In the genomic region with DNA sequence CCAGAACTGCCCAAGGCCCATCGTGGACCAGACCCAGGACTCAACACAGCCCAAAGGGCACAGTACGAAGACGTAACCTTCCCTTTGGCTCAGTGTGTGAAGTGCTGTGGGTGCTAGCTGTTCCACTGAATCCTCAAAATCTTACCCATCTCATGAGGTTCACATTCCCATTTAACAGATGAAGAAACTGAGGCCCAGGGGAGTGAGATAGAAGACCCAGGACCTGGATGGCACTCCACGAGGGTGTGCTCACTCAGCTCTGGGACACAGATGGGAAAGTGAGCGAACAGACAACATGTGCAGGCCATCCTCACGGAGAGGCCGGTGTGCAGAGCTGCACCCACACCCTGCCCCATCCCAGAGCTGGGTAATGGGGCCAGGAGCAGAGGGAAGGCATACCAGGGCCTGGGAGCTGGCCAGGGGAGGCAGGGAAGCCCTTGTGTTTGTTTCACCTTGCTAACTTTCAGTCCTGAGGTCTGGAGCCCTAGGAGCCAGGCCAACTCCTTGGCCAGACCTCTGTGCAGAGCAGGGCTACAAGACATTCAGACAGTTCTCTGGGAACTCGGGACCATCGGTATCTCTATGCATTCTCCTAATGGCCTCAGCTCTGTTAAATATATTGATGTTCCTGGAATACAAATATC, we compare ENCODE assay signal across 27 cellular contexts.
"Had no signal": no experiment of that assay in that cellular context is flagged by ENCODE, and none has a peak within 500 bp of the region (broad histone marks: within the 10 kb centered on the region; RNA-seq: fewer than 3 reads in every experiment).

No MANE protein-coding gene starts in this region.

- H3K27ac ChIP-seq: coronary artery, esophagus squamous epithelium, heart right ventricle, left ventricle myocardium inferior, lower lobe of right lung, prostate gland, tibial artery had no signal

- H3K4me1 Mint-ChIP-seq: central memory CD8-positive, alpha-beta T cell had no signal

- H3K9me3 ChIP-seq: esophagus squamous epithelium, heart right ventricle, left ventricle myocardium inferior, lower lobe of right lung, mucosa of descending colon, prostate gland, tibial artery had no signal

- H3K27me3 Mint-ChIP-seq: central memory CD8-positive, alpha-beta T cell; stimulated activated naive CD8-positive, alpha-beta T cell treated with anti-CD3 and anti-CD28 coated beads, Interleukin-15, amount 100 ng/mL, for 72 hours; type B pancreatic cell had no signal

- ATAC-seq: heart right ventricle; left colon; lower lobe of right lung; mucosa of descending colon; natural killer cell treated with Interleukin-12 subunit alpha and Interleukin-12 subunit beta and Interleukin-15 and Interleukin-18, amount 100 ng/mL, for 72 hours; right cardiac atrium; stimulated activated naive B cell treated with anti-CD40 and anti-IgM and Interleukin-4, amounts not matched to agents 10 μg/mL and 1 μg/mL and 100 μg/mL, for 72 hours; stimulated activated naive CD8-positive, alpha-beta T cell treated with anti-CD3 and anti-CD28 coated beads, Interleukin-15, amount 100 ng/mL, for 72 hours had no signal

- H3K27me3 ChIP-seq: esophagus squamous epithelium, heart right ventricle, tibial artery had no signal

- H3K27ac Mint-ChIP-seq: mesothelial cell of epicardium; naive B cell; natural killer cell treated with Interleukin-12 subunit alpha and Interleukin-12 subunit beta and Interleukin-15 and Interleukin-18, amount 100 ng/mL, for 72 hours; stimulated activated naive B cell treated with anti-CD40 and anti-IgM and Interleukin-4, amounts not matched to agents 10 μg/mL and 1 μg/mL and 100 μg/mL, for 72 hours; type B pancreatic cell had no signal

- H3K4me3 ChIP-seq: coronary artery, esophagus squamous epithelium, heart right ventricle, left ventricle myocardium inferior, lower lobe of right lung, mucosa of descending colon, prostate gland, tibial artery had no signal

- H3K36me3 Mint-ChIP-seq: mesothelial cell of epicardium; natural killer cell treated with Interleukin-12 subunit alpha and Interleukin-12 subunit beta and Interleukin-15 and Interleukin-18, amount 100 ng/mL, for 72 hours; stimulated activated naive B cell treated with anti-CD40 and anti-IgM and Interleukin-4, amounts not matched to agents 10 μg/mL and 1 μg/mL and 100 μg/mL, for 72 hours; type B pancreatic cell had no signal

- DNase-seq: dermis blood vessel endothelial cell; effector memory CD4-positive, alpha-beta T cell; esophagus squamous epithelium; foreskin melanocyte; glutamatergic neuron; heart right ventricle; hippocampal formation; kidney glomerular epithelial cell; left colon; left ventricle myocardium inferior; lower lobe of right lung; naive B cell; small intestine; stimulated activated CD4-positive, alpha-beta T cell treated with anti-CD3 and anti-CD28 coated beads, Interleukin-15, amount 100 ng/mL, for 24 hours; stimulated activated CD4-positive, alpha-beta T cell treated with anti-CD3 and anti-CD28 coated beads, Interleukin-2, amount 100 ng/mL, for 48 hours; stimulated activated naive B cell treated with anti-CD40 and anti-IgM and Interleukin-4, amounts not matched to agents 10 μg/mL and 1 μg/mL and 100 μg/mL, for 72 hours; stimulated activated naive CD8-positive, alpha-beta T cell treated with anti-CD3 and anti-CD28 coated beads, Interleukin-15, amount 100 ng/mL, for 72 hours; tibial artery had no signal

- H3K36me3 ChIP-seq: esophagus squamous epithelium, heart right ventricle, left ventricle myocardium inferior, lower lobe of right lung, prostate gland, tibial artery had no signal

- H3K9me3 Mint-ChIP-seq: central memory CD8-positive, alpha-beta T cell; mesothelial cell of epicardium; naive B cell; natural killer cell treated with Interleukin-12 subunit alpha and Interleukin-12 subunit beta and Interleukin-15 and Interleukin-18, amount 100 ng/mL, for 72 hours; neural crest cell; stimulated activated naive B cell treated with anti-CD40 and anti-IgM and Interleukin-4, amounts not matched to agents 10 μg/mL and 1 μg/mL and 100 μg/mL, for 72 hours; stimulated activated naive CD8-positive, alpha-beta T cell treated with anti-CD3 and anti-CD28 coated beads, Interleukin-15, amount 100 ng/mL, for 72 hours; type B pancreatic cell had no signal

- H3K4me3 Mint-ChIP-seq: central memory CD8-positive, alpha-beta T cell; mesothelial cell of epicardium; naive B cell; natural killer cell treated with Interleukin-12 subunit alpha and Interleukin-12 subunit beta and Interleukin-15 and Interleukin-18, amount 100 ng/mL, for 72 hours; stimulated activated naive B cell treated with anti-CD40 and anti-IgM and Interleukin-4, amounts not matched to agents 10 μg/mL and 1 μg/mL and 100 μg/mL, for 72 hours; stimulated activated naive CD8-positive, alpha-beta T cell treated with anti-CD3 and anti-CD28 coated beads, Interleukin-15, amount 100 ng/mL, for 72 hours; type B pancreatic cell had no signal
